In genomic region chr4:126346654-126347053, GRCh38 we compare ENCODE assay signal across 27 cellular contexts.
"Had no signal": no experiment of that assay in that cellular context is flagged by ENCODE, and none has a peak within 500 bp of the region (broad histone marks: within the 10 kb centered on the region; RNA-seq: fewer than 3 reads in every experiment).

No MANE protein-coding gene starts in this region.

- FAIRE-seq: islet of Langerhans, pancreas had no signal

- DNase-seq: hypothalamus; immature natural killer cell; kidney; left colon; left lung; lower lobe of right lung; mammary epithelial cell; mesenchymal stem cell; naive thymus-derived CD8-positive, alpha-beta T cell; nucleus accumbens; pancreas; posterior cingulate gyrus; retina; right cardiac atrium; stimulated activated CD4-positive, alpha-beta T cell treated with anti-CD3 and anti-CD28 coated beads, Interleukin-12 subunit alpha, Interleukin-12 subunit beta, amount 100 ng/mL, for 4 hours; stimulated activated CD4-positive, alpha-beta T cell treated with anti-CD3 and anti-CD28 coated beads, Interleukin-15, amount 100 ng/mL, for 24 hours; stimulated activated CD4-positive, alpha-beta T cell treated with anti-CD3 and anti-CD28 coated beads, Interleukin-2, amount 100 ng/mL, for 24 hours; stimulated activated CD4-positive, alpha-beta T cell treated with anti-CD3 and anti-CD28 coated beads, Interleukin-4, amount 100 ng/mL, for 1 hour; stimulated activated naive CD4-positive, alpha-beta T cell; tibial artery; uterus had no signal

- H3K9me3 ChIP-seq: left lung, lower lobe of right lung, pancreas, prostate gland, suprapubic skin, thoracic aorta, tibial artery, uterus had no signal

- H3K27me3 ChIP-seq: left lung, pancreas, suprapubic skin, tibial artery, uterus had no signal

- H3K4me1 ChIP-seq: left lung, lower lobe of right lung, pancreas, prostate gland, suprapubic skin, uterus had no signal

- H3K4me3 ChIP-seq: left lung, lower lobe of right lung, pancreas, prostate gland, skin epidermis, suprapubic skin, thoracic aorta, tibial artery, uterus had no signal

- ATAC-seq: left colon; left lung; lower lobe of right lung; naive thymus-derived CD8-positive, alpha-beta T cell; pancreas; right cardiac atrium; sciatic nerve had no signal

- H3K27ac ChIP-seq: left lung, lower lobe of right lung, pancreas, prostate gland, skin epidermis, suprapubic skin, thoracic aorta, tibial artery, uterus had no signal

- H3K36me3 ChIP-seq: left lung, lower lobe of right lung, pancreas, prostate gland, suprapubic skin, thoracic aorta, tibial artery, uterus had no signal
